1 cellular context compared by ENCODE assay signal in genomic region chr3:123318374-123318773, GRCh38.
TF ChIP-seq lines count a peak whose summit lies in the region.

No MANE protein-coding gene starts in this region.

TF ChIP-seq in H1, 55 proteins besides CTCF, POLR2A, EP300 and RAD21:
- TF ChIP-seq RXRA (IDR thresholded peaks at IDR 0.05; ENCODE audit: insufficient read depth, low read depth, low read length) (no peak), NRF1 (IDR thresholded peaks at IDR 0.05; ENCODE audit: low read depth, low read length) (no peak), SUZ12 (IDR thresholded peaks at IDR 0.05; ENCODE audit: low read length) (no peak), POLR2AphosphoS5 (IDR thresholded peaks at IDR 0.05; ENCODE audit: low read depth, low read length) (no peak), TCF12 (IDR thresholded peaks at IDR 0.05; ENCODE audit: low read depth, low read length) (no peak), TBP (IDR thresholded peaks at IDR 0.05; ENCODE audit: low read depth, low read length) (no peak), SP2 (IDR thresholded peaks at IDR 0.05; ENCODE audit: low read length) (no peak), SIN3A (conservative IDR thresholded peaks at IDR 0.05 in 1 of 2, IDR thresholded peaks at IDR 0.05 in 1 of 2; ENCODE audit: low read depth in 1 of 2, low read length in 2 of 2) (no peak), SIRT6 (IDR thresholded peaks at IDR 0.05; ENCODE audit: low read length) (no peak), SP4 (IDR thresholded peaks at IDR 0.05; ENCODE audit: low read length) (no peak), KDM1A (IDR thresholded peaks at IDR 0.05; ENCODE audit: borderline replicate concordance, low read length) (no peak), MAX (IDR thresholded peaks at IDR 0.05) (no peak), SIX5 (IDR thresholded peaks at IDR 0.05; ENCODE audit: low read depth, low read length) (no peak), GABPA (IDR thresholded peaks at IDR 0.05; ENCODE audit: borderline replicate concordance, insufficient read depth, low read length) (no peak), BRCA1 (IDR thresholded peaks at IDR 0.05; ENCODE audit: low read depth, low read length) (no peak), NANOG (IDR thresholded peaks at IDR 0.05; ENCODE audit: insufficient read depth, low read depth, low read length, poor library complexity, severe bottlenecking) (no peak), POU5F1 (IDR thresholded peaks at IDR 0.05; ENCODE audit: low read depth, low read length) (no peak), SAP30 (IDR thresholded peaks at IDR 0.05; ENCODE audit: insufficient read depth, insufficient replicate concordance, low read length) (no peak), ATF2 (IDR thresholded peaks at IDR 0.05; ENCODE audit: low read length) (no peak)
